1 cellular context compared by ENCODE assay signal in the genomic region with DNA sequence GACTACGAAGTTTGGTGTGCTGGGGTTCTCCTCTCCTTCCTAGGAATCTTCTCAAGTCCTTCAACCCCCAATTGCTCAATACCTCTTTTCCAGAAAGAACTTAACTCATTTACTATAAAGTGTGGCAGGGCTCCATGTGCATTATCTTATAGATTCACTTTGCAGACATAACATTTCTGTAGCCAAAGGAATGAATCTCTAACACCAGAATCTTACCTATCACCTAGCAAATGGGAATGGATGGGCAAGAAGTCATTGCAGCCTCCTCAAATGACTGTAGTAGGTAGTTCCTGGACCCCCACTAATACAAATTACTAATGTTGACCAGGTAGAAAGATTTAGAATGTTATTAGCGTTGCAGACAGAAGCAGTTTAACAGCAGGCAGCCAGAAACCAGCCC.
TF ChIP-seq lines count a peak whose summit lies in the region.

No MANE protein-coding gene starts in this region.

TF ChIP-seq in K562, 482 proteins besides CTCF, POLR2A, EP300 and RAD21 (continued from another document):
- TF ChIP-seq, protein P1, sequence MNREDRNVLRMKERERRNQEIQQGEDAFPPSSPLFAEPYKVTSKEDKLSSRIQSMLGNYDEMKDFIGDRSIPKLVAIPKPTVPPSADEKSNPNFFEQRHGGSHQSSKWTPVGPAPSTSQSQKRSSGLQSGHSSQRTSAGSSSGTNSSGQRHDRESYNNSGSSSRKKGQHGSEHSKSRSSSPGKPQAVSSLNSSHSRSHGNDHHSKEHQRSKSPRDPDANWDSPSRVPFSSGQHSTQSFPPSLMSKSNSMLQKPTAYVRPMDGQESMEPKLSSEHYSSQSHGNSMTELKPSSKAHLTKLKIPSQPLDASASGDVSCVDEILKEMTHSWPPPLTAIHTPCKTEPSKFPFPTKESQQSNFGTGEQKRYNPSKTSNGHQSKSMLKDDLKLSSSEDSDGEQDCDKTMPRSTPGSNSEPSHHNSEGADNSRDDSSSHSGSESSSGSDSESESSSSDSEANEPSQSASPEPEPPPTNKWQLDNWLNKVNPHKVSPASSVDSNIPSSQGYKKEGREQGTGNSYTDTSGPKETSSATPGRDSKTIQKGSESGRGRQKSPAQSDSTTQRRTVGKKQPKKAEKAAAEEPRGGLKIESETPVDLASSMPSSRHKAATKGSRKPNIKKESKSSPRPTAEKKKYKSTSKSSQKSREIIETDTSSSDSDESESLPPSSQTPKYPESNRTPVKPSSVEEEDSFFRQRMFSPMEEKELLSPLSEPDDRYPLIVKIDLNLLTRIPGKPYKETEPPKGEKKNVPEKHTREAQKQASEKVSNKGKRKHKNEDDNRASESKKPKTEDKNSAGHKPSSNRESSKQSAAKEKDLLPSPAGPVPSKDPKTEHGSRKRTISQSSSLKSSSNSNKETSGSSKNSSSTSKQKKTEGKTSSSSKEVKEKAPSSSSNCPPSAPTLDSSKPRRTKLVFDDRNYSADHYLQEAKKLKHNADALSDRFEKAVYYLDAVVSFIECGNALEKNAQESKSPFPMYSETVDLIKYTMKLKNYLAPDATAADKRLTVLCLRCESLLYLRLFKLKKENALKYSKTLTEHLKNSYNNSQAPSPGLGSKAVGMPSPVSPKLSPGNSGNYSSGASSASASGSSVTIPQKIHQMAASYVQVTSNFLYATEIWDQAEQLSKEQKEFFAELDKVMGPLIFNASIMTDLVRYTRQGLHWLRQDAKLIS (CRISPR knock-in tag; IDR thresholded peaks at IDR 0.05), result no peak
- peak; percentile 96 for TF ChIP-seq ZNF79 (CRISPR knock-in tag; IDR thresholded peaks at IDR 0.05; ENCODE audit: low read depth)
